Comparison of ENCODE assay signal across 1 cellular context in genomic region chr4:25564836-25565235, GRCh38.
TF ChIP-seq lines count a peak whose summit lies in the region.

No MANE protein-coding gene starts in this region.

TF ChIP-seq in H1, 55 proteins besides CTCF, POLR2A, EP300 and RAD21:
- no peak for TF ChIP-seq GTF2F1 (IDR thresholded peaks at IDR 0.05; ENCODE audit: borderline replicate concordance, low read depth, low read length)
- no peak for TF ChIP-seq MAX (IDR thresholded peaks at IDR 0.05)
- no peak for TF ChIP-seq CTBP2 (IDR thresholded peaks at IDR 0.05; ENCODE audit: borderline replicate concordance, insufficient read depth, insufficient read length, low read length)
- TF ChIP-seq JUN (IDR thresholded peaks at IDR 0.05; ENCODE audit: low read depth, low read length): no peak
- no peak for TF ChIP-seq CREB1 (IDR thresholded peaks at IDR 0.05)
- no peak for TF ChIP-seq SP2 (IDR thresholded peaks at IDR 0.05; ENCODE audit: low read length)
- TF ChIP-seq SUZ12 (IDR thresholded peaks at IDR 0.05; ENCODE audit: low read length): no peak
- no peak for TF ChIP-seq RFX5 (IDR thresholded peaks at IDR 0.05; ENCODE audit: borderline replicate concordance, low read depth, low read length)
- no peak for TF ChIP-seq SAP30 (IDR thresholded peaks at IDR 0.05; ENCODE audit: insufficient read depth, insufficient replicate concordance, low read length)
- no peak for TF ChIP-seq SRF (IDR thresholded peaks at IDR 0.05; ENCODE audit: low read depth, low read length)
- no peak for TF ChIP-seq TCF12 (IDR thresholded peaks at IDR 0.05; ENCODE audit: low read depth, low read length)
- no peak for TF ChIP-seq JUND (IDR thresholded peaks at IDR 0.05; ENCODE audit: low read length)
- no peak for TF ChIP-seq SIN3A (conservative IDR thresholded peaks at IDR 0.05 in 1 of 2, IDR thresholded peaks at IDR 0.05 in 1 of 2; ENCODE audit: low read depth in 1 of 2, low read length in 2 of 2)
